In genomic region chr19:42282036-42282762, GRCh38 we compare ENCODE assay signal across 8 cellular contexts. TPM values are rescaled to one million over a fixed set of nuclear protein-coding genes. Genes with fewer than 3 reads are reported as not detected.
DNase-seq lines count a peak whose midpoint lies in the region; ATAC-seq and TF ChIP-seq lines count a peak whose summit lies in the region.

No MANE protein-coding gene starts in this region.

- intact Hi-C loops in OCI-LY7 (cut with micrococcal nuclease; ENCODE audit: unreplicated experiment) (loop anchor here (10.0 kb wide), 1 partner anchor 417 kb away; the partner anchor contains the start of gene RPS19), prostate gland (cut with DNase I) (loop anchor here (2.0 kb wide), 1 partner anchor 13 kb away; the partner anchor contains the start of gene CIC)

- ATAC-seq in HG02623 (IDR thresholded peaks at IDR 0.05; ENCODE audit: unreplicated experiment) (no peak), HG03521 (IDR thresholded peaks at IDR 0.05; ENCODE audit: unreplicated experiment) (no peak)

- no TSS peak for BruUV-seq in OCI-LY7 (replicated peaks; lab: Mats Ljungman, UMichigan)

- POLR2A ChIA-PET in OCI-LY7 (lab: Charles Lee) = interaction anchor here (1.2 kb wide), 1 partner anchor 39 kb away, joined by 4 read pairs; the partner anchor contains the start of gene GSK3A

- H3K4me1 ChIP-seq in OCI-LY7 (ENCODE audit: insufficient read depth, low read length, poor library complexity, severe bottlenecking) (peaks cover 62% of the 10 kb centered on the region), fibroblast of lung (ENCODE audit: control insufficient read depth, extremely low read depth, insufficient read depth, low read length) (peaks cover 50% of the 10 kb centered on the region), prostate gland (replicated peaks) (peaks cover 45% of the 10 kb centered on the region)

- H3K4me3 ChIP-seq in OCI-LY7 (ENCODE audit: low read depth, low read length, poor library complexity, severe bottlenecking) = peak overlapping the region; percentile 83
- H3K4me3 ChIP-seq in fibroblast of lung (replicated peaks in 1 of 4; ENCODE audit: control extremely low read depth in 1 of 4, insufficient read depth in 1 of 4, low read depth in 3 of 4, low read length in 4 of 4) = peak overlapping the region in 2 of 4 experiments; percentile 1 to 76
- no peak overlapping the region for H3K4me3 ChIP-seq in prostate gland

- H3K4me2 ChIP-seq in OCI-LY7 (ENCODE audit: low read length) (peak overlapping the region; percentile 93), fibroblast of lung (ENCODE audit: extremely low read depth, insufficient read depth, low read length) (peak overlapping the region; percentile 73)

- TF ChIP-seq CTCF in OCI-LY7 (conservative IDR thresholded peaks at IDR 0.05; ENCODE audit: low read length) (no peak), fibroblast of lung (conservative IDR thresholded peaks at IDR 0.05 in 1 of 2, IDR thresholded peaks at IDR 0.05 in 1 of 2; ENCODE audit: low read depth in 1 of 2, low read length in 2 of 2) (no peak), prostate gland (IDR thresholded peaks at IDR 0.05) (no peak)

- H3K9ac ChIP-seq in fibroblast of lung (ENCODE audit: insufficient read depth, low read length) = no peak overlapping the region

- no peak for TF ChIP-seq POLR2A in prostate gland (IDR thresholded peaks at IDR 0.05)

- no peaks in the 10 kb centered on the region for H3K9me2 ChIP-seq in OCI-LY7 (ENCODE audit: insufficient read depth, low read length)

- peaks cover 10% of the 10 kb centered on the region; the same call in 1 of the 2 replicates for H4K20me1 ChIP-seq in OCI-LY7 (ENCODE audit: insufficient read depth, low read length)
- H4K20me1 ChIP-seq in fibroblast of lung (ENCODE audit: control insufficient read depth, extremely low read depth, insufficient read depth, low read length) = no peaks in the 10 kb centered on the region

- H3K79me2 ChIP-seq in OCI-LY7 (ENCODE audit: insufficient read depth, low read depth, low read length) (peaks cover 17% of the 10 kb centered on the region), fibroblast of lung (ENCODE audit: control insufficient read depth, insufficient read depth, low read length) (peaks cover 44% of the 10 kb centered on the region)

- WGBS in prostate gland = 36% methylated on average over 5 of the region's 5 CpGs

- no peaks in the 10 kb centered on the region for H3K9me3 ChIP-seq in OCI-LY7 (ENCODE audit: low read length)
- H3K9me3 ChIP-seq in fibroblast of lung (ENCODE audit: control insufficient read depth, insufficient read depth, low read depth, low read length) = no peaks in the 10 kb centered on the region
- no peaks in the 10 kb centered on the region for H3K9me3 ChIP-seq in prostate gland

- CTCF ChIA-PET in OCI-LY7 (lab: Charles Lee; ENCODE audit: unreplicated experiment) = no interaction called here

- DNase-seq in EH (ENCODE audit: low read depth) = peak; percentile 29
- peak; percentile 39 for DNase-seq in OCI-LY7 (ENCODE audit: low spot score)
- DNase-seq in fibroblast of lung (ENCODE audit: low read depth in 2 of 2) = peak; percentile 36 to 52
- no peak for DNase-seq in prostate gland (ENCODE audit: low spot score)
- DNase-seq in NCI-H146 treated with DMSO at 0.1 percent for 48 hours (lab: John Stamatoyannopoulos, UW; ENCODE audit: unreplicated experiment) = no peak
- no peak for DNase-seq in SW480 (ENCODE audit: low spot score)

- no peaks in the 10 kb centered on the region for H3K27me3 ChIP-seq in fibroblast of lung (ENCODE audit: control insufficient read depth, insufficient read depth, low read length)
- no peaks in the 10 kb centered on the region for H3K27me3 ChIP-seq in prostate gland (replicated peaks; ENCODE audit: insufficient read depth)

- H3K36me3 ChIP-seq in OCI-LY7 (ENCODE audit: insufficient read depth, low read length) = peaks cover 6% of the 10 kb centered on the region
- H3K36me3 ChIP-seq in fibroblast of lung (ENCODE audit: control insufficient read depth, insufficient read depth, low read length) = peaks cover 5% of the 10 kb centered on the region
- peaks cover 0 to under 1% of the 10 kb centered on the region in 2 donors for H3K36me3 ChIP-seq in prostate gland

- H2AFZ ChIP-seq in OCI-LY7 (ENCODE audit: low read length) (no peak overlapping the region), fibroblast of lung (ENCODE audit: low read length) (no peak overlapping the region)

- peak overlapping the region; percentile 82 for H3K27ac ChIP-seq in OCI-LY7 (ENCODE audit: low read depth, low read length, poor library complexity, severe bottlenecking)
- H3K27ac ChIP-seq in fibroblast of lung (ENCODE audit: insufficient read depth, low read length) = peak overlapping the region; percentile 91
- peak overlapping the region; percentile 91 to 98 for H3K27ac ChIP-seq in prostate gland

RNA-seq across cellular contexts. Expression of gene CIC, which starts 13.1 kb away (rescaled TPM):
- total RNA-seq in OCI-LY7 (2014; rRNA removed; shearing (Covaris generic)) = 20.7 and 26.8 TPM in 2 replicates
- total RNA-seq in OCI-LY7 (2022) (48.2 and 59.3 TPM in 2 replicates), fibroblast of lung (16.7 and 23.6 TPM in 2 replicates), prostate gland (100 to 1,000 TPM in 1 of 2 donors, 10 to 100 TPM in 1; 64.6 to 145 TPM)
- 8.5 and 14.5 TPM in 2 replicates for polyA plus RNA-seq in fibroblast of lung
- polyA plus RNA-seq in fibroblast of lung (2012) = 32.9 and 41.3 TPM in 2 replicates
- 36.6 and 51.1 TPM in 2 replicates for polyA minus RNA-seq in fibroblast of lung (ENCODE audit: low replicate concordance)

RNA-seq across cellular contexts. Expression of gene PRR19, which starts 19.7 kb away (rescaled TPM):
- total RNA-seq in OCI-LY7 (2014; rRNA removed; shearing (Covaris generic)) = 1.4 TPM in 1 of 2 replicates, not detected in the other
- total RNA-seq in OCI-LY7 (2022) (0.40 and 0.70 TPM in 2 replicates), fibroblast of lung (0.17 and 0.26 TPM in 2 replicates), prostate gland (1 to 10 TPM in 1 of 2 donors, under 1 TPM in 1; 0.32 to 8.4 TPM)
- polyA plus RNA-seq in fibroblast of lung = 0.39 and 0.54 TPM in 2 replicates
- polyA plus RNA-seq in fibroblast of lung (2012) = 1.5 and 1.6 TPM in 2 replicates
- polyA minus RNA-seq in fibroblast of lung (ENCODE audit: low replicate concordance) = 0.48 and 4.3 TPM in 2 replicates

RNA-seq across cellular contexts. Expression of gene PAFAH1B3, which starts 20.2 kb away (rescaled TPM):
- total RNA-seq in OCI-LY7 (2014; rRNA removed; shearing (Covaris generic)) = 54.9 and 62.1 TPM in 2 replicates
- total RNA-seq in OCI-LY7 (2022) (35.9 and 42.3 TPM in 2 replicates), fibroblast of lung (25.9 and 32.1 TPM in 2 replicates), prostate gland (10 to 100 TPM; 36.6 to 48.5 TPM)
- polyA plus RNA-seq in fibroblast of lung = 20.1 and 34.1 TPM in 2 replicates
- 25.4 and 52.0 TPM in 2 replicates for polyA plus RNA-seq in fibroblast of lung (2012)
- polyA minus RNA-seq in fibroblast of lung (ENCODE audit: low replicate concordance) = 79.3 and 108 TPM in 2 replicates

RNA-seq across cellular contexts. Expression of gene ERF, which starts 27.3 kb away (rescaled TPM):
- 22.1 and 26.7 TPM in 2 replicates for total RNA-seq in OCI-LY7 (2014; rRNA removed; shearing (Covaris generic))
- total RNA-seq in OCI-LY7 (2022) (33.5 and 36.6 TPM in 2 replicates), fibroblast of lung (13.2 and 14.1 TPM in 2 replicates), prostate gland (100 to 1,000 TPM in 1 of 2 donors, 10 to 100 TPM in 1; 33.9 to 121 TPM)
- polyA plus RNA-seq in fibroblast of lung = 35.3 and 36.3 TPM in 2 replicates
- 37.5 and 44.0 TPM in 2 replicates for polyA plus RNA-seq in fibroblast of lung (2012)
- polyA minus RNA-seq in fibroblast of lung (ENCODE audit: low replicate concordance) = 36.3 and 46.2 TPM in 2 replicates

RNA-seq across cellular contexts. Expression of gene TMEM145, which starts 30.9 kb away (rescaled TPM):
- total RNA-seq in OCI-LY7 (2014; rRNA removed; shearing (Covaris generic)) = not detected in 2 replicates
- total RNA-seq in OCI-LY7 (2022) = 1.8 TPM in 2 replicates
- 0.83 TPM in 1 of 2 replicates, not detected in the other for total RNA-seq in fibroblast of lung
- polyA plus RNA-seq in fibroblast of lung = 0.05 and 0.20 TPM in 2 replicates
- 0.14 and 0.17 TPM in 2 replicates for polyA plus RNA-seq in fibroblast of lung (2012)
- not detected in 2 replicates for polyA minus RNA-seq in fibroblast of lung (ENCODE audit: low replicate concordance)
- total RNA-seq in prostate gland = under 1 TPM in 1 of 2 donors, not detected in 1; 0.85 TPM

Comparison
In these comparisons a context has a peak if more than half of its experiments do, and no peak if none do; other contexts are left out.
1. DNase-seq: peak in EH (single experiment), OCI-LY7 (single experiment) and fibroblast of lung (2 of 2); none in prostate gland (single experiment), NCI-H146 treated with DMSO at 0.1 percent for 48 hours (single experiment) and SW480 (single experiment).
2. Peak in every context shown above with its lines, with median percentiles within 50 percentile points of each other: H3K27ac ChIP-seq.